In the genomic region with DNA sequence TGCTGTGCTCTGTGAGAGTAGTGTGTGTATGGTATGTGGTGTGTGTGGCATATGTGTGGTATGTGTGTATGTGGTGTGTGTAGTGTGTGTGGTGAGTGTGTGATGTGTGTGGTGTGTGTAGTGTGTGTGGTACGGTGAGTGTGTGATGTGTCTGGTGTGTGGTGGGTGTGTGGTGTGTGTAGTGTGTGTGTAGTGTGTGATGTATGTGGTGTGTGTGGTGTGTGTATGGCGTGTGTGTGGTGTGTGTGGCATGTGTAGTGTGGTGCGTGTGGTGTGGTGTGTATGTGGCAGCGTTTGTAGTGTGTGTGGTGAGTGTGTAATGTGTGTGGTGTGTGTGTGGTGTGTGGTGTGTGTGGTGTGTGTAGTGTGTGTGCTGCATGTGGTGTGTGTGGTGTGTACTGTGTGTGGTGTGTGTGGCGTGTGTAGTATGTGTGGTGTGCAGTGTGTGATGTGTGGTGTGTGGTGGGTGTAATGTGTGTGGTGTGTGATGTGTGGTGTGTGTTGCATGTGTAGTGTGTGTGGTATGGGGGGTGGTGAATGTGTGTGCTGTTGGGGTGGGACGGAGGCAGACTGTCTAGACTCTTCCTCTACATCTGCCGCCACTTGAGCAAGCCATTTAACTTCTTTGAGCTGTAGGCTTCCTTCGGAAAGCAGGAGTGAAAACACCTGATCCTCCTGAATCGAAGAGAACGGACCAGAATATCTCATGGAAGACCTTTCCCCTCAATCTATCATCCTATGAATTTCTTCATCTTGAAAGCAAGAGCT, we compare ENCODE assay signal across 1 cellular context.
TF ChIP-seq lines count a peak whose summit lies in the region.

No MANE protein-coding gene starts in this region.

TF ChIP-seq in K562, 482 proteins besides CTCF, POLR2A, EP300 and RAD21 (continued from another document and continues in another):
- TF ChIP-seq THRB (CRISPR knock-in tag; conservative IDR thresholded peaks at IDR 0.05): peak; percentile 79; the same call in 1 of the 2 replicates
- no peak for TF ChIP-seq MTA3 (IDR thresholded peaks at IDR 0.05; ENCODE audit: borderline replicate concordance)
- no peak for TF ChIP-seq IFI16 (CRISPR knock-in tag; IDR thresholded peaks at IDR 0.05)
- peak; percentile 60 for TF ChIP-seq CHD4 (IDR thresholded peaks at IDR 0.05; ENCODE audit: insufficient read depth, insufficient replicate concordance, low read depth, low read length, poor library complexity, severe bottlenecking)
- TF ChIP-seq ZBTB26 (CRISPR knock-in tag; IDR thresholded peaks at IDR 0.05): peak; percentile 64; the same call in 1 of the 2 replicates
- TF ChIP-seq SRF (CRISPR knock-in tag; IDR thresholded peaks at IDR 0.05): no peak
- peak in 1 of 2 experiments; percentile 61; a peak in 2 of 4 replicates for TF ChIP-seq HDAC1 (IDR thresholded peaks at IDR 0.05)
- TF ChIP-seq, protein P1, sequence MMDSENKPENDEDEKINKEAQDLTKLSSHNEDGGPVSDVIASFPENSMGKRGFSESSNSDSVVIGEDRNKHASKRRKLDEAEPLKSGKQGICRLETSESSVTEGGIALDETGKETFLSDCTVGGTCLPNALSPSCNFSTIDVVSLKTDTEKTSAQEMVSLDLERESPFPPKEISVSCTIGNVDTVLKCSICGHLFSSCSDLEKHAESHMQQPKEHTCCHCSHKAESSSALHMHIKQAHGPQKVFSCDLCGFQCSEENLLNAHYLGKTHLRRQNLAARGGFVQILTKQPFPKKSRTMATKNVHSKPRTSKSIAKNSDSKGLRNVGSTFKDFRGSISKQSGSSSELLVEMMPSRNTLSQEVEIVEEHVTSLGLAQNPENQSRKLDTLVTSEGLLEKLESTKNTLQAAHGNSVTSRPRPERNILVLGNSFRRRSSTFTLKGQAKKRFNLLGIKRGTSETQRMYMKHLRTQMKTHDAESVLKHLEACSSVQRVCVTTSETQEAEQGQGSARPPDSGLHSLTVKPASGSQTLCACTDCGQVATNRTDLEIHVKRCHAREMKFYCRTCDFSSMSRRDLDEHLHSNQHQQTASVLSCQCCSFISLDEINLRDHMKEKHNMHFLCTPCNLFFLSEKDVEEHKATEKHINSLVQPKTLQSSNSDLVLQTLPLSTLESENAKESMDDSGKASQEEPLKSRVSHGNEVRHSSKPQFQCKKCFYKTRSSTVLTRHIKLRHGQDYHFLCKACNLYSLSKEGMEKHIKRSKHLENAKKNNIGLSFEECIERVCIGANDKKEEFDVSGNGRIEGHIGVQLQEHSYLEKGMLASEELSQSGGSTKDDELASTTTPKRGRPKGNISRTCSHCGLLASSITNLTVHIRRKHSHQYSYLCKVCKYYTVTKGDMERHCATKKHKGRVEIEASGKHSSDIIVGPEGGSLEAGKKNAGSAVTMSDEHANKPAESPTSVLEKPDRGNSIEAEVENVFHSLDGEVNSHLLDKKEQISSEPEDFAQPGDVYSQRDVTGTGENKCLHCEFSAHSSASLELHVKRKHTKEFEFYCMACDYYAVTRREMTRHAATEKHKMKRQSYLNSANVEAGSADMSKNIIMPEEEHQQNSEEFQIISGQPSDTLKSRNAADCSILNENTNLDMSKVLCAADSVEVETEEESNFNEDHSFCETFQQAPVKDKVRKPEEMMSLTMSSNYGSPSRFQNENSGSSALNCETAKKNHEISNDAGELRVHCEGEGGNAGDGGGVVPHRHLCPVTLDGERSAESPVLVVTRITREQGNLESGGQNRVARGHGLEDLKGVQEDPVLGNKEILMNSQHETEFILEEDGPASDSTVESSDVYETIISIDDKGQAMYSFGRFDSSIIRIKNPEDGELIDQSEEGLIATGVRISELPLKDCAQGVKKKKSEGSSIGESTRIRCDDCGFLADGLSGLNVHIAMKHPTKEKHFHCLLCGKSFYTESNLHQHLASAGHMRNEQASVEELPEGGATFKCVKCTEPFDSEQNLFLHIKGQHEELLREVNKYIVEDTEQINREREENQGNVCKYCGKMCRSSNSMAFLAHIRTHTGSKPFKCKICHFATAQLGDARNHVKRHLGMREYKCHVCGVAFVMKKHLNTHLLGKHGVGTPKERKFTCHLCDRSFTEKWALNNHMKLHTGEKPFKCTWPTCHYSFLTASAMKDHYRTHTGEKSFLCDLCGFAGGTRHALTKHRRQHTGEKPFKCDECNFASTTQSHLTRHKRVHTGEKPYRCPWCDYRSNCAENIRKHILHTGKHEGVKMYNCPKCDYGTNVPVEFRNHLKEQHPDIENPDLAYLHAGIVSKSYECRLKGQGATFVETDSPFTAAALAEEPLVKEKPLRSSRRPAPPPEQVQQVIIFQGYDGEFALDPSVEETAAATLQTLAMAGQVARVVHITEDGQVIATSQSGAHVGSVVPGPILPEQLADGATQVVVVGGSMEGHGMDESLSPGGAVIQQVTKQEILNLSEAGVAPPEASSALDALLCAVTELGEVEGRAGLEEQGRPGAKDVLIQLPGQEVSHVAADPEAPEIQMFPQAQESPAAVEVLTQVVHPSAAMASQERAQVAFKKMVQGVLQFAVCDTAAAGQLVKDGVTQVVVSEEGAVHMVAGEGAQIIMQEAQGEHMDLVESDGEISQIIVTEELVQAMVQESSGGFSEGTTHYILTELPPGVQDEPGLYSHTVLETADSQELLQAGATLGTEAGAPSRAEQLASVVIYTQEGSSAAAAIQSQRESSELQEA (IDR thresholded peaks at IDR 0.05; ENCODE audit: low read depth): 0 out of 2 replicates have a peak, but pooled peaks have one; percentile 56
- TF ChIP-seq EHMT2 (IDR thresholded peaks at IDR 0.05): peak; percentile 46; the same call in 1 of the 2 replicates
- TF ChIP-seq DNMT1 (IDR thresholded peaks at IDR 0.05): no peak
- TF ChIP-seq MLLT1 (IDR thresholded peaks at IDR 0.05): 0 out of 4 replicates have a peak, but pooled peaks of 1 of the 2 experiments have one; percentile 25
- TF ChIP-seq NFE2 (IDR thresholded peaks at IDR 0.05; ENCODE audit: low read depth): no peak
- no peak for TF ChIP-seq CUX1 (CRISPR knock-in tag; IDR thresholded peaks at IDR 0.05)
- no peak for TF ChIP-seq PML (IDR thresholded peaks at IDR 0.05; ENCODE audit: low read length)
- peak; percentile 68; the same call in 1 of the 2 replicates for TF ChIP-seq OTX1 (CRISPR knock-in tag; IDR thresholded peaks at IDR 0.05)
- peak; percentile 74 for TF ChIP-seq PHF20 (IDR thresholded peaks at IDR 0.05; ENCODE audit: partially characterized antibody)
- no peak for TF ChIP-seq RERE (CRISPR knock-in tag; IDR thresholded peaks at IDR 0.05; ENCODE audit: borderline replicate concordance)
- 0 out of 4 replicates have a peak, but pooled peaks of 1 of the 2 experiments have one; percentile 8 for TF ChIP-seq FOXK2 (conservative IDR thresholded peaks at IDR 0.05 in 1 of 2, IDR thresholded peaks at IDR 0.05 in 1 of 2; ENCODE audit: low read depth in 2 of 2)
- TF ChIP-seq PURB (CRISPR knock-in tag; IDR thresholded peaks at IDR 0.05; ENCODE audit: low read depth): no peak
- peak; percentile 72 for TF ChIP-seq ARHGAP35 (IDR thresholded peaks at IDR 0.05; ENCODE audit: partially characterized antibody)
- TF ChIP-seq SUPT5H (IDR thresholded peaks at IDR 0.05): 0 out of 2 replicates have a peak, but pooled peaks have one; percentile 28
- TF ChIP-seq ZFP30 (CRISPR knock-in tag; IDR thresholded peaks at IDR 0.05; ENCODE audit: borderline replicate concordance): no peak
- TF ChIP-seq HLTF (IDR thresholded peaks at IDR 0.05): 0 out of 2 replicates have a peak, but pooled peaks have one; percentile 64
- TF ChIP-seq, protein P2, sequence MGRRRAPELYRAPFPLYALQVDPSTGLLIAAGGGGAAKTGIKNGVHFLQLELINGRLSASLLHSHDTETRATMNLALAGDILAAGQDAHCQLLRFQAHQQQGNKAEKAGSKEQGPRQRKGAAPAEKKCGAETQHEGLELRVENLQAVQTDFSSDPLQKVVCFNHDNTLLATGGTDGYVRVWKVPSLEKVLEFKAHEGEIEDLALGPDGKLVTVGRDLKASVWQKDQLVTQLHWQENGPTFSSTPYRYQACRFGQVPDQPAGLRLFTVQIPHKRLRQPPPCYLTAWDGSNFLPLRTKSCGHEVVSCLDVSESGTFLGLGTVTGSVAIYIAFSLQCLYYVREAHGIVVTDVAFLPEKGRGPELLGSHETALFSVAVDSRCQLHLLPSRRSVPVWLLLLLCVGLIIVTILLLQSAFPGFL (CRISPR knock-in tag; IDR thresholded peaks at IDR 0.05): no peak
